17 cellular contexts compared by ENCODE assay signal in genomic region chr1:39190096-39190495, GRCh38. TPM values are rescaled to one million over a fixed set of nuclear protein-coding genes. Genes with fewer than 3 reads are reported as not detected.
A peak's percentile ranks its signal among the peaks of the same experiment; 100 is the strongest.
DNase-seq lines count a peak whose midpoint lies in the region; ATAC-seq and TF ChIP-seq lines count a peak whose summit lies in the region.
"Had no signal": no experiment of that assay in that cellular context is flagged by ENCODE, and none has a peak within 500 bp of the region (broad histone marks: within the 10 kb centered on the region; RNA-seq: fewer than 3 reads in every experiment).

No MANE protein-coding gene starts in this region.

- no peak overlapping the region for H3K4me3 ChIP-seq in left lung
- H3K4me3 ChIP-seq: upper lobe of right lung had no signal

- TF ChIP-seq CTCF in left lung (IDR thresholded peaks at IDR 0.05), result no peak

- ATAC-seq in left lung, result no peak
- ATAC-seq in stimulated activated naive B cell treated with anti-CD40 and anti-IgM and Interleukin-4, amounts not matched to agents 10 μg/mL and 1 μg/mL and 100 μg/mL, for 72 hours (replicated peaks), result no peak
- ATAC-seq in GM21528 (IDR thresholded peaks at IDR 0.05; ENCODE audit: low FRiP score, unreplicated experiment), result no peak
- no peak for ATAC-seq in GM21390 (IDR thresholded peaks at IDR 0.05; ENCODE audit: unreplicated experiment)
- ATAC-seq: effector memory CD8-positive, alpha-beta T cell; left colon; upper lobe of right lung had no signal

- intact Hi-C loops in activated CD4-positive, alpha-beta memory T cell treated with anti-CD3 and anti-CD28 coated beads for 36 hours (cut with micrococcal nuclease), result loop anchor here (5.0 to 10.0 kb wide), 7 partner anchors 153 to 1195 kb away; partner anchors contain the start of genes AKIRIN1, PABPC4 and RRAGC
- intact Hi-C loops in activated T-helper 1 cell treated with anti-CD3 and anti-CD28 coated beads, Interleukin-12 subunit alpha, Interleukin-12 subunit beta, Interleukin-2, Interleukin-4 antibody, amounts not matched to agents 30 ng/mL and 10 ng/mL and 1 ng/mL, durations not matched to agents 14 hours and 24 hours and 36 hours (cut with micrococcal nuclease), result loop anchor here (5.0 kb wide), 4 partner anchors 137 to 333 kb away; partner anchors contain the start of genes AKIRIN1 and RRAGC
- intact Hi-C loops in left lung (cut with DNase I), result no loop called here

- H3K27me3 ChIP-seq in left lung, result no peaks in the 10 kb centered on the region
- H3K27me3 ChIP-seq: upper lobe of right lung had no signal

- peak overlapping the region; percentile 33 to 57 for H3K27ac ChIP-seq in left lung

- no peaks in the 10 kb centered on the region for H3K27me3 Mint-ChIP-seq in activated CD4-positive, alpha-beta memory T cell treated with anti-CD3 and anti-CD28 coated beads for 36 hours
- H3K27me3 Mint-ChIP-seq in activated CD4-positive, alpha-beta memory T cell treated with anti-CD3 and anti-CD28 coated beads, Interleukin-2, amount 10 ng/mL, durations not matched to agents 7 days and 5 days, result no peaks in the 10 kb centered on the region
- H3K27me3 Mint-ChIP-seq in activated T-helper 1 cell treated with anti-CD3 and anti-CD28 coated beads, Interleukin-12 subunit alpha, Interleukin-12 subunit beta, Interleukin-2, Interleukin-4 antibody, amounts not matched to agents 30 ng/mL and 10 ng/mL and 1 ng/mL, durations not matched to agents 14 hours and 24 hours and 36 hours (ENCODE audit: insufficient read depth), result no peaks in the 10 kb centered on the region
- no peaks in the 10 kb centered on the region for H3K27me3 Mint-ChIP-seq in stimulated activated naive B cell treated with anti-CD40 and anti-IgM and Interleukin-4, amounts not matched to agents 10 μg/mL and 1 μg/mL and 100 μg/mL, for 72 hours
- H3K27me3 Mint-ChIP-seq: effector memory CD8-positive, alpha-beta T cell had no signal

- POLR2A ChIA-PET in activated CD4-positive, alpha-beta memory T cell treated with anti-CD3 and anti-CD28 coated beads for 36 hours (lab: Charles Lee), result interaction anchor here (2.3 kb wide), 1 partner anchor 15 kb away, joined by 11 read pairs; the partner anchor contains the start of gene MACF1
- POLR2A ChIA-PET in activated CD4-positive, alpha-beta memory T cell treated with anti-CD3 and anti-CD28 coated beads, Interleukin-2, amount 10 ng/mL, durations not matched to agents 7 days and 5 days (lab: Charles Lee), result interaction anchor here (1.0 to 7.7 kb wide), 3 partner anchors 16 to 341 kb away, joined by 3 to 223 read pairs (median 155); partner anchors contain the start of gene MACF1

- no peak overlapping the region for H3K4me3 Mint-ChIP-seq in activated CD4-positive, alpha-beta memory T cell treated with anti-CD3 and anti-CD28 coated beads for 36 hours
- no peak overlapping the region for H3K4me3 Mint-ChIP-seq in activated CD4-positive, alpha-beta memory T cell treated with anti-CD3 and anti-CD28 coated beads, Interleukin-2, amount 10 ng/mL, durations not matched to agents 7 days and 5 days
- peak overlapping the region; percentile 3 for H3K4me3 Mint-ChIP-seq in activated T-helper 1 cell treated with anti-CD3 and anti-CD28 coated beads, Interleukin-12 subunit alpha, Interleukin-12 subunit beta, Interleukin-2, Interleukin-4 antibody, amounts not matched to agents 30 ng/mL and 10 ng/mL and 1 ng/mL, durations not matched to agents 14 hours and 24 hours and 36 hours
- no peak overlapping the region for H3K4me3 Mint-ChIP-seq in stimulated activated naive B cell treated with anti-CD40 and anti-IgM and Interleukin-4, amounts not matched to agents 10 μg/mL and 1 μg/mL and 100 μg/mL, for 72 hours
- H3K4me3 Mint-ChIP-seq: effector memory CD8-positive, alpha-beta T cell had no signal

- H3K36me3 ChIP-seq in left lung, result no peaks in the 10 kb centered on the region
- H3K36me3 ChIP-seq: upper lobe of right lung had no signal

- peak overlapping the region; percentile 65 for H3K27ac Mint-ChIP-seq in activated CD4-positive, alpha-beta memory T cell treated with anti-CD3 and anti-CD28 coated beads for 36 hours
- H3K27ac Mint-ChIP-seq in activated CD4-positive, alpha-beta memory T cell treated with anti-CD3 and anti-CD28 coated beads, Interleukin-2, amount 10 ng/mL, durations not matched to agents 7 days and 5 days, result no peak overlapping the region
- peak overlapping the region; percentile 95 for H3K27ac Mint-ChIP-seq in activated T-helper 1 cell treated with anti-CD3 and anti-CD28 coated beads, Interleukin-12 subunit alpha, Interleukin-12 subunit beta, Interleukin-2, Interleukin-4 antibody, amounts not matched to agents 30 ng/mL and 10 ng/mL and 1 ng/mL, durations not matched to agents 14 hours and 24 hours and 36 hours
- H3K27ac Mint-ChIP-seq in stimulated activated naive B cell treated with anti-CD40 and anti-IgM and Interleukin-4, amounts not matched to agents 10 μg/mL and 1 μg/mL and 100 μg/mL, for 72 hours, result peak overlapping the region; percentile 67

- H3K9me3 ChIP-seq in left lung, result no peaks in the 10 kb centered on the region
- H3K9me3 ChIP-seq: upper lobe of right lung had no signal

- no peak for DNase-seq in activated CD4-positive, alpha-beta memory T cell treated with anti-CD3 and anti-CD28 coated beads for 36 hours
- DNase-seq in activated CD4-positive, alpha-beta memory T cell treated with anti-CD3 and anti-CD28 coated beads, Interleukin-2, amount 10 ng/mL, durations not matched to agents 7 days and 5 days, result no peak
- DNase-seq in activated T-helper 1 cell treated with anti-CD3 and anti-CD28 coated beads, Interleukin-12 subunit alpha, Interleukin-12 subunit beta, Interleukin-2, Interleukin-4 antibody, amounts not matched to agents 30 ng/mL and 10 ng/mL and 1 ng/mL, durations not matched to agents 14 hours and 24 hours and 36 hours (ENCODE audit: low spot score), result no peak
- DNase-seq in left lung (no peak), NCI-H1694 (lab: John Stamatoyannopoulos, UW) (no peak)
- DNase-seq in stimulated activated naive B cell treated with anti-CD40 and anti-IgM and Interleukin-4, amounts not matched to agents 10 μg/mL and 1 μg/mL and 100 μg/mL, for 72 hours, result no peak
- DNase-seq: activated T-cell treated with anti-CD3 and anti-CD28 coated beads, Interleukin-2, amount 50 U/mL, for 1 hour; DMS79 treated with DMSO at 0.1 percent for 48 hours; effector memory CD8-positive, alpha-beta T cell; left colon; NCI-H1436 treated with DMSO at 0.1 percent for 48 hours; NCI-H524 treated with DMSO at 0.1 percent for 48 hours; SHP77; stimulated activated CD4-positive, alpha-beta T cell treated with anti-CD3 and anti-CD28 coated beads, Interleukin-12 subunit alpha, Interleukin-12 subunit beta, amount 100 ng/mL, for 4 hours; upper lobe of right lung had no signal

- peaks cover 84% of the 10 kb centered on the region for H3K4me1 Mint-ChIP-seq in activated CD4-positive, alpha-beta memory T cell treated with anti-CD3 and anti-CD28 coated beads for 36 hours (ENCODE audit: low read depth)
- H3K4me1 Mint-ChIP-seq in activated CD4-positive, alpha-beta memory T cell treated with anti-CD3 and anti-CD28 coated beads, Interleukin-2, amount 10 ng/mL, durations not matched to agents 7 days and 5 days, result peaks cover 86% of the 10 kb centered on the region
- H3K4me1 Mint-ChIP-seq in activated T-helper 1 cell treated with anti-CD3 and anti-CD28 coated beads, Interleukin-12 subunit alpha, Interleukin-12 subunit beta, Interleukin-2, Interleukin-4 antibody, amounts not matched to agents 30 ng/mL and 10 ng/mL and 1 ng/mL, durations not matched to agents 14 hours and 24 hours and 36 hours (ENCODE audit: low read depth), result peaks cover 87% of the 10 kb centered on the region
- H3K4me1 Mint-ChIP-seq in stimulated activated naive B cell treated with anti-CD40 and anti-IgM and Interleukin-4, amounts not matched to agents 10 μg/mL and 1 μg/mL and 100 μg/mL, for 72 hours, result peaks cover 36 to 89% of the 10 kb centered on the region in 2 donors

- no peaks in the 10 kb centered on the region for H3K36me3 Mint-ChIP-seq in activated CD4-positive, alpha-beta memory T cell treated with anti-CD3 and anti-CD28 coated beads for 36 hours
- H3K36me3 Mint-ChIP-seq in activated CD4-positive, alpha-beta memory T cell treated with anti-CD3 and anti-CD28 coated beads, Interleukin-2, amount 10 ng/mL, durations not matched to agents 7 days and 5 days (ENCODE audit: low read depth), result no peaks in the 10 kb centered on the region
- peaks cover 11% of the 10 kb centered on the region for H3K36me3 Mint-ChIP-seq in activated T-helper 1 cell treated with anti-CD3 and anti-CD28 coated beads, Interleukin-12 subunit alpha, Interleukin-12 subunit beta, Interleukin-2, Interleukin-4 antibody, amounts not matched to agents 30 ng/mL and 10 ng/mL and 1 ng/mL, durations not matched to agents 14 hours and 24 hours and 36 hours (ENCODE audit: low read depth)
- peaks cover 0 to 1% of the 10 kb centered on the region in 2 donors for H3K36me3 Mint-ChIP-seq in stimulated activated naive B cell treated with anti-CD40 and anti-IgM and Interleukin-4, amounts not matched to agents 10 μg/mL and 1 μg/mL and 100 μg/mL, for 72 hours

- CTCF ChIA-PET in activated CD4-positive, alpha-beta memory T cell treated with anti-CD3 and anti-CD28 coated beads for 36 hours (lab: Charles Lee), result interaction anchor here (3.6 to 6.2 kb wide), 5 partner anchors 15 to 90 kb away, joined by 25 to 320 read pairs (median 58); partner anchors contain the start of gene MACF1
- CTCF ChIA-PET in activated CD4-positive, alpha-beta memory T cell treated with anti-CD3 and anti-CD28 coated beads, Interleukin-2, amount 10 ng/mL, durations not matched to agents 7 days and 5 days (lab: Charles Lee), result interaction anchor here (1.9 to 9.1 kb wide), 7 partner anchors 10 to 92 kb away, joined by 7 to 184 read pairs (median 71); partner anchors contain the start of gene MACF1

- no peaks in the 10 kb centered on the region for H3K9me3 Mint-ChIP-seq in activated CD4-positive, alpha-beta memory T cell treated with anti-CD3 and anti-CD28 coated beads for 36 hours
- H3K9me3 Mint-ChIP-seq in activated CD4-positive, alpha-beta memory T cell treated with anti-CD3 and anti-CD28 coated beads, Interleukin-2, amount 10 ng/mL, durations not matched to agents 7 days and 5 days, result no peaks in the 10 kb centered on the region
- H3K9me3 Mint-ChIP-seq in activated T-helper 1 cell treated with anti-CD3 and anti-CD28 coated beads, Interleukin-12 subunit alpha, Interleukin-12 subunit beta, Interleukin-2, Interleukin-4 antibody, amounts not matched to agents 30 ng/mL and 10 ng/mL and 1 ng/mL, durations not matched to agents 14 hours and 24 hours and 36 hours, result no peaks in the 10 kb centered on the region
- H3K9me3 Mint-ChIP-seq in stimulated activated naive B cell treated with anti-CD40 and anti-IgM and Interleukin-4, amounts not matched to agents 10 μg/mL and 1 μg/mL and 100 μg/mL, for 72 hours, result no peaks in the 10 kb centered on the region
- H3K9me3 Mint-ChIP-seq: effector memory CD8-positive, alpha-beta T cell had no signal

- H3K4me1 ChIP-seq in left lung, result peaks cover 50 to 82% of the 10 kb centered on the region in 2 donors

RNA-seq across cellular contexts. Expression of gene MACF1, which starts 14.4 kb away (rescaled TPM):
- total RNA-seq in activated CD4-positive, alpha-beta memory T cell treated with anti-CD3 and anti-CD28 coated beads for 36 hours, result 100 to 1,000 TPM; 239 to 240 TPM
- 100 to 1,000 TPM; 345 to 381 TPM for total RNA-seq in activated CD4-positive, alpha-beta memory T cell treated with anti-CD3 and anti-CD28 coated beads, Interleukin-2, amount 10 ng/mL, durations not matched to agents 7 days and 5 days
- total RNA-seq in activated T-helper 1 cell treated with anti-CD3 and anti-CD28 coated beads, Interleukin-12 subunit alpha, Interleukin-12 subunit beta, Interleukin-2, Interleukin-4 antibody, amounts not matched to agents 30 ng/mL and 10 ng/mL and 1 ng/mL, durations not matched to agents 14 hours and 24 hours and 36 hours, result 224 and 226 TPM in 2 replicates
- 100 to 1,000 TPM; 358 to 385 TPM for total RNA-seq in left lung

Comparison
In these comparisons a context has a peak if more than half of its experiments do, and no peak if none do; other contexts are left out.
1. intact Hi-C loops: an anchor here in activated CD4-positive, alpha-beta memory T cell treated with anti-CD3 and anti-CD28 coated beads for 36 hours (5.0 to 10.0 kb wide) and activated T-helper 1 cell treated with anti-CD3 and anti-CD28 coated beads, Interleukin-12 subunit alpha, Interleukin-12 subunit beta, Interleukin-2, Interleukin-4 antibody, amounts not matched to agents 30 ng/mL and 10 ng/mL and 1 ng/mL, durations not matched to agents 14 hours and 24 hours and 36 hours (5.0 kb wide); none called in left lung.